ENCODE assay signal across 8 cellular contexts in genomic region chr10:22712959-22713852, GRCh38. TPM values are rescaled to one million over a fixed set of nuclear protein-coding genes. Genes with fewer than 3 reads are reported as not detected.
DNase-seq lines count a peak whose midpoint lies in the region; ATAC-seq and TF ChIP-seq lines count a peak whose summit lies in the region.

No MANE protein-coding gene starts in this region.

- peaks cover 1 to 15% of the 10 kb centered on the region in 2 donors for H3K4me1 ChIP-seq in neuronal stem cell (ENCODE audit: control insufficient read depth in 2 of 2, insufficient read depth in 1 of 2, low read depth in 1 of 2, low read length in 2 of 2)

- H3K79me1 ChIP-seq in neuronal stem cell (ENCODE audit: low read depth, low read length) = peaks cover 13% of the 10 kb centered on the region

- no peak overlapping the region for H2AK5ac ChIP-seq in neuronal stem cell (ENCODE audit: low read depth, low read length)

- peak overlapping the region; percentile 88 for H3K4me3 Mint-ChIP-seq in activated T-helper 1 cell treated with anti-CD3 and anti-CD28 coated beads, Interleukin-12 subunit alpha, Interleukin-12 subunit beta, Interleukin-2, Interleukin-4 antibody, amounts not matched to agents 30 ng/mL and 10 ng/mL and 1 ng/mL, durations not matched to agents 14 hours and 24 hours and 36 hours

- peak overlapping the region; percentile 89 for H2AFZ ChIP-seq in neuronal stem cell (ENCODE audit: low read length)

- peak overlapping the region; percentile 82 for H3K14ac ChIP-seq in neuronal stem cell (ENCODE audit: low read length)

- no peak overlapping the region for H3K4ac ChIP-seq in neuronal stem cell (ENCODE audit: low read length)

- peaks cover 0 to 6% (median 4%) of the 10 kb centered on the region in 3 experiments for H3K27me3 ChIP-seq in neuronal stem cell (ENCODE audit: control insufficient read depth in 3 of 3, insufficient read depth in 3 of 3, low read depth in 1 of 3, low read length in 3 of 3)

- no peaks in the 10 kb centered on the region for H3K36me3 ChIP-seq in neuronal stem cell (replicated peaks in 1 of 2; ENCODE audit: control insufficient read depth in 2 of 2, insufficient read depth in 2 of 2, low read length in 2 of 2)

- no peaks in the 10 kb centered on the region for H3K27me3 Mint-ChIP-seq in activated T-helper 1 cell treated with anti-CD3 and anti-CD28 coated beads, Interleukin-12 subunit alpha, Interleukin-12 subunit beta, Interleukin-2, Interleukin-4 antibody, amounts not matched to agents 30 ng/mL and 10 ng/mL and 1 ng/mL, durations not matched to agents 14 hours and 24 hours and 36 hours (ENCODE audit: insufficient read depth)

- H3K4me3 ChIP-seq in fibroblast of villous mesenchyme (ENCODE audit: low read depth, low read length) (peak overlapping the region; percentile 69), neuronal stem cell (ENCODE audit: low read length in 2 of 2) (peak overlapping the region; percentile 69 to 98)

- H2BK15ac ChIP-seq in neuronal stem cell (ENCODE audit: low read length) = no peak overlapping the region

- peak overlapping the region; percentile 52 for H3K23ac ChIP-seq in neuronal stem cell (ENCODE audit: low read depth, low read length, poor library complexity)

- intact Hi-C loops in activated T-helper 1 cell treated with anti-CD3 and anti-CD28 coated beads, Interleukin-12 subunit alpha, Interleukin-12 subunit beta, Interleukin-2, Interleukin-4 antibody, amounts not matched to agents 30 ng/mL and 10 ng/mL and 1 ng/mL, durations not matched to agents 14 hours and 24 hours and 36 hours (cut with micrococcal nuclease) = loop anchor here (1.0 to 10.0 kb wide), 12 partner anchors 20 to 1188 kb away; partner anchors contain the start of genes BMI1 and SKIDA1

- WGBS in neuronal stem cell (ENCODE audit: extremely low coverage in 2 of 2, insufficient read length in 2 of 2, insufficient replicate concordance in 1 of 2), 2 donors = no CpG with 5 or more reads among the region's 72 CpGs

- no peak overlapping the region for H2BK120ac ChIP-seq in neuronal stem cell (ENCODE audit: low read depth, low read length)

- H3K4me1 Mint-ChIP-seq in activated T-helper 1 cell treated with anti-CD3 and anti-CD28 coated beads, Interleukin-12 subunit alpha, Interleukin-12 subunit beta, Interleukin-2, Interleukin-4 antibody, amounts not matched to agents 30 ng/mL and 10 ng/mL and 1 ng/mL, durations not matched to agents 14 hours and 24 hours and 36 hours (ENCODE audit: low read depth) = peaks cover 50% of the 10 kb centered on the region

- no peak overlapping the region for H2BK5ac ChIP-seq in neuronal stem cell (ENCODE audit: low read length)

- TF ChIP-seq CTCF in fibroblast of villous mesenchyme (IDR thresholded peaks at IDR 0.05; ENCODE audit: insufficient read depth, low read depth, low read length) = no peak

- no peak overlapping the region for H2BK12ac ChIP-seq in neuronal stem cell (ENCODE audit: low read length)

- H4K91ac ChIP-seq in neuronal stem cell (ENCODE audit: low read depth, low read length, poor library complexity) = no peak overlapping the region

- peak; percentile 26 for DNase-seq in DMS114 treated with DMSO at 0.1 percent for 48 hours (lab: John Stamatoyannopoulos, UW; ENCODE audit: unreplicated experiment)
- DNase-seq in NCI-H524 treated with DMSO at 0.1 percent for 48 hours (lab: John Stamatoyannopoulos, UW) = peak; percentile 6
- peak; percentile 31 for DNase-seq in activated T-helper 1 cell treated with anti-CD3 and anti-CD28 coated beads, Interleukin-12 subunit alpha, Interleukin-12 subunit beta, Interleukin-2, Interleukin-4 antibody, amounts not matched to agents 30 ng/mL and 10 ng/mL and 1 ng/mL, durations not matched to agents 14 hours and 24 hours and 36 hours (ENCODE audit: low spot score)
- peak; percentile 39 for DNase-seq in fibroblast of villous mesenchyme (ENCODE audit: low read depth)
- DNase-seq in neuronal stem cell (ENCODE audit: low spot score) = peak; percentile 14
- no peak for DNase-seq in G401 (ENCODE audit: low spot score)
- DNase-seq in NCI-H2227 treated with DMSO at 0.1 percent for 48 hours (lab: John Stamatoyannopoulos, UW) = no peak

- peaks cover 0 to 2% of the 10 kb centered on the region in 2 donors for H3K9me3 ChIP-seq in neuronal stem cell (replicated peaks in 1 of 2; ENCODE audit: control insufficient read depth in 2 of 2, insufficient read depth in 1 of 2, low read depth in 1 of 2, low read length in 2 of 2)

- H4K8ac ChIP-seq in neuronal stem cell (ENCODE audit: low read depth, low read length) = no peak overlapping the region

- no peak overlapping the region for H3K27ac ChIP-seq in neuronal stem cell (replicated peaks; ENCODE audit: low read length)

- H3K36me3 Mint-ChIP-seq in activated T-helper 1 cell treated with anti-CD3 and anti-CD28 coated beads, Interleukin-12 subunit alpha, Interleukin-12 subunit beta, Interleukin-2, Interleukin-4 antibody, amounts not matched to agents 30 ng/mL and 10 ng/mL and 1 ng/mL, durations not matched to agents 14 hours and 24 hours and 36 hours (ENCODE audit: low read depth) = peaks cover 10% of the 10 kb centered on the region

- peak overlapping the region; percentile 84 for H3K27ac Mint-ChIP-seq in activated T-helper 1 cell treated with anti-CD3 and anti-CD28 coated beads, Interleukin-12 subunit alpha, Interleukin-12 subunit beta, Interleukin-2, Interleukin-4 antibody, amounts not matched to agents 30 ng/mL and 10 ng/mL and 1 ng/mL, durations not matched to agents 14 hours and 24 hours and 36 hours

- H3K9me3 Mint-ChIP-seq in activated T-helper 1 cell treated with anti-CD3 and anti-CD28 coated beads, Interleukin-12 subunit alpha, Interleukin-12 subunit beta, Interleukin-2, Interleukin-4 antibody, amounts not matched to agents 30 ng/mL and 10 ng/mL and 1 ng/mL, durations not matched to agents 14 hours and 24 hours and 36 hours = no peaks in the 10 kb centered on the region

- in situ Hi-C loops in G401 (cut with HindIII; ENCODE audit: low sequenced_read_pairs) = no loop called here

- peak; percentile 17 for ATAC-seq in GM21786 (IDR thresholded peaks at IDR 0.05; ENCODE audit: unreplicated experiment)

- peak overlapping the region; percentile 57 for H3K18ac ChIP-seq in neuronal stem cell (ENCODE audit: low read length)

- peak overlapping the region; percentile 97 for H3K4me2 ChIP-seq in neuronal stem cell (ENCODE audit: insufficient read depth, low read length, poor library complexity, severe bottlenecking)

- H3K9ac ChIP-seq in neuronal stem cell (ENCODE audit: low read depth, low read length, poor library complexity) = peak overlapping the region; percentile 94

RNA-seq across cellular contexts. Expression of gene PIP4K2A, which starts 1.2 kb away (rescaled TPM):
- total RNA-seq in activated T-helper 1 cell treated with anti-CD3 and anti-CD28 coated beads, Interleukin-12 subunit alpha, Interleukin-12 subunit beta, Interleukin-2, Interleukin-4 antibody, amounts not matched to agents 30 ng/mL and 10 ng/mL and 1 ng/mL, durations not matched to agents 14 hours and 24 hours and 36 hours = 92.7 and 104 TPM in 2 replicates
- total RNA-seq in fibroblast of villous mesenchyme = 35.8 and 66.7 TPM in 2 replicates
- 20.6 TPM for polyA plus RNA-seq in neuronal stem cell (2013, experiment 1 of 2)
- polyA plus RNA-seq in neuronal stem cell (2013, experiment 2 of 2) = 21.3 TPM
- total RNA-seq in G401 (2014; rRNA removed; shearing (Covaris generic)) = 39.2 and 83.4 TPM in 2 replicates

Comparison
In these comparisons a context has a peak if more than half of its experiments do, and no peak if none do; other contexts are left out.
1. DNase-seq: peak in DMS114 treated with DMSO at 0.1 percent for 48 hours (single experiment), NCI-H524 treated with DMSO at 0.1 percent for 48 hours (single experiment), activated T-helper 1 cell treated with anti-CD3 and anti-CD28 coated beads, Interleukin-12 subunit alpha, Interleukin-12 subunit beta, Interleukin-2, Interleukin-4 antibody, amounts not matched to agents 30 ng/mL and 10 ng/mL and 1 ng/mL, durations not matched to agents 14 hours and 24 hours and 36 hours (single experiment), fibroblast of villous mesenchyme (single experiment) and neuronal stem cell (single experiment); none in G401 (single experiment) and NCI-H2227 treated with DMSO at 0.1 percent for 48 hours (single experiment).